In the genomic region with DNA sequence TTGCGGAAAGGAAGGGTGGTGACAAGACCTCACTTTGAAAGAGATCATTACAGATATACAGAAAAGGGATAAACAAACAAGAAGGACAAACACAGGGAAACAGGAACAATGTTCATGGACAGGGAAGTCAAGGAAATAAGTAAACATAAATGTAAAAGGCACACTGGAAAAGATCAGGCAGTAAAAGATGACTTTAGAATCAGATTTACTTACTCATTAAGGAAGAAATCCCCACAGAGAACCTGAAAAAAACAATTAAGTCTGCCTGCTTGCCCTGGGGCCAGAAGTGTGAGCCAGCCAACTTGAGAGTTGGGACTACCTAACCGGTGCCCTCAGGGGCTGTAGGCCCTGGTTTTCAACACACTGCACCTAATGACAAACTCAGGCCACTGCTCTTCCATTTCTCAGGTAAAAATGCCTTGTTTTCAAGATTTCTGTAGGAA, we compare ENCODE assay signal across 11 cellular contexts. TPM values are rescaled to one million over a fixed set of nuclear protein-coding genes. Genes with fewer than 3 reads are reported as not detected.
DNase-seq lines count a peak whose midpoint lies in the region; ATAC-seq, FAIRE-seq and TF ChIP-seq lines count a peak whose summit lies in the region.
"Had no signal": no experiment of that assay in that cellular context is flagged by ENCODE, and none has a peak within 500 bp of the region (broad histone marks: within the 10 kb centered on the region; RNA-seq: fewer than 3 reads in every experiment).

No MANE protein-coding gene starts in this region.

- H3K9ac ChIP-seq in HUES6 (ENCODE audit: low read length) (no peak overlapping the region), astrocyte (ENCODE audit: low read length) (no peak overlapping the region)

- peak overlapping the region; percentile 92 to 99 (median 94) for H3K4me3 Mint-ChIP-seq in CD4-positive, CD25-positive, alpha-beta regulatory T cell
- peak overlapping the region; percentile 96 for H3K4me3 Mint-ChIP-seq in astrocyte (ENCODE audit: unreplicated experiment)
- H3K4me3 Mint-ChIP-seq in naive thymus-derived CD8-positive, alpha-beta T cell, result peak overlapping the region; percentile 93 to 97 (median 96)

- H3K27ac ChIP-seq in CD4-positive, CD25-positive, alpha-beta regulatory T cell (ENCODE audit: insufficient read depth, low read length, poor library complexity, severe bottlenecking), result no peak overlapping the region
- no peak overlapping the region for H3K27ac ChIP-seq in HUES6 (ENCODE audit: low read depth, low read length)
- H3K27ac ChIP-seq in astrocyte (ENCODE audit: low read depth, low read length), result no peak overlapping the region

- no peak for TF ChIP-seq CTCF in astrocyte (IDR thresholded peaks at IDR 0.05; ENCODE audit: insufficient read depth, low read depth, low read length)
- no peak for TF ChIP-seq CTCF in omental fat pad (IDR thresholded peaks at IDR 0.05)

- peak overlapping the region; percentile 98 for H3K4me2 ChIP-seq in astrocyte (ENCODE audit: low read length)

- no peaks in the 10 kb centered on the region for H3K27me3 Mint-ChIP-seq in CD4-positive, CD25-positive, alpha-beta regulatory T cell
- no peaks in the 10 kb centered on the region for H3K27me3 Mint-ChIP-seq in astrocyte (ENCODE audit: low read depth, unreplicated experiment)
- H3K27me3 Mint-ChIP-seq in naive thymus-derived CD8-positive, alpha-beta T cell, result no peaks in the 10 kb centered on the region

- H3K4me1 Mint-ChIP-seq in CD4-positive, CD25-positive, alpha-beta regulatory T cell, result peaks cover 26 to 84% (median 55%) of the 10 kb centered on the region in 4 donors
- peaks cover 17% of the 10 kb centered on the region for H3K4me1 Mint-ChIP-seq in astrocyte (ENCODE audit: low read depth, unreplicated experiment)
- H3K4me1 Mint-ChIP-seq in naive thymus-derived CD8-positive, alpha-beta T cell, result peaks cover 45 to 90% (median 69%) of the 10 kb centered on the region in 4 donors

- no peaks in the 10 kb centered on the region for H3K27me3 ChIP-seq in CD4-positive, CD25-positive, alpha-beta regulatory T cell (ENCODE audit: control insufficient read depth, insufficient read depth, low read length)
- no peaks in the 10 kb centered on the region; the same call in 1 of the 2 replicates for H3K27me3 ChIP-seq in HUES6 (ENCODE audit: control insufficient read depth, insufficient read depth, low read length)
- H3K27me3 ChIP-seq in astrocyte (ENCODE audit: insufficient read depth, low read length), result no peaks in the 10 kb centered on the region
- H3K27me3 ChIP-seq: upper lobe of left lung had no signal

- H3K79me2 ChIP-seq in astrocyte (ENCODE audit: insufficient read depth, low read length), result peaks cover 64% of the 10 kb centered on the region

- no peaks in the 10 kb centered on the region for H3K9me3 ChIP-seq in CD4-positive, CD25-positive, alpha-beta regulatory T cell (ENCODE audit: control insufficient read depth in 2 of 2, low read length in 2 of 2)
- H3K9me3 ChIP-seq in HUES6 (ENCODE audit: control insufficient read depth, insufficient read depth, low read depth, low read length), result no peaks in the 10 kb centered on the region
- H3K9me3 ChIP-seq in astrocyte (ENCODE audit: insufficient read depth, low read depth, low read length), result no peaks in the 10 kb centered on the region
- H3K9me3 ChIP-seq: upper lobe of left lung had no signal

- no peak for DNase-seq in CD4-positive, CD25-positive, alpha-beta regulatory T cell
- no peak for DNase-seq in astrocyte (ENCODE audit: low read depth)
- peak in 1 of 10 donors; percentile 3 for DNase-seq in naive thymus-derived CD8-positive, alpha-beta T cell
- DNase-seq in omental fat pad (ENCODE audit: low spot score), result no peak
- no peak for DNase-seq in GM19239 (ENCODE audit: insufficient read length, low spot score)
- no peak for DNase-seq in stimulated activated CD4-positive, alpha-beta T cell treated with anti-CD3 and anti-CD28 coated beads, Interleukin-4, amount 100 ng/mL, for 24 hours
- DNase-seq: HCEC 1CT, SW 1271 had no signal

- ATAC-seq in CD4-positive, CD25-positive, alpha-beta regulatory T cell (ENCODE audit: low read depth in 2 of 2), result no peak
- no peak for ATAC-seq in naive thymus-derived CD8-positive, alpha-beta T cell
- ATAC-seq in HG03196 (IDR thresholded peaks at IDR 0.05; ENCODE audit: unreplicated experiment), result no peak
- no peak for ATAC-seq in omental fat pad (ENCODE audit: low FRiP score)

- H3K9me3 Mint-ChIP-seq in CD4-positive, CD25-positive, alpha-beta regulatory T cell, result peaks cover 0 to 1% (median 0%) of the 10 kb centered on the region in 7 donors
- H3K9me3 Mint-ChIP-seq in astrocyte (ENCODE audit: unreplicated experiment), result no peaks in the 10 kb centered on the region
- no peaks in the 10 kb centered on the region for H3K9me3 Mint-ChIP-seq in naive thymus-derived CD8-positive, alpha-beta T cell

- no peak overlapping the region for H2AFZ ChIP-seq in astrocyte (ENCODE audit: low read depth, low read length)

- H4K20me1 ChIP-seq in astrocyte (ENCODE audit: insufficient read depth, low read length), result peaks cover 50% of the 10 kb centered on the region

- H3K4me3 ChIP-seq in CD4-positive, CD25-positive, alpha-beta regulatory T cell (ENCODE audit: low read depth, low read length), result peak overlapping the region; percentile 70
- H3K4me3 ChIP-seq in HUES6 (ENCODE audit: low read depth, low read length) (peak overlapping the region; percentile 99), astrocyte (ENCODE audit: insufficient read depth, low read depth, low read length) (no peak overlapping the region)

- peaks cover 14% of the 10 kb centered on the region for H3K36me3 Mint-ChIP-seq in CD4-positive, CD25-positive, alpha-beta regulatory T cell
- H3K36me3 Mint-ChIP-seq in astrocyte (ENCODE audit: low read depth, unreplicated experiment), result peaks cover 2% of the 10 kb centered on the region
- peaks cover 0 to 4% (median 0%) of the 10 kb centered on the region in 3 donors for H3K36me3 Mint-ChIP-seq in naive thymus-derived CD8-positive, alpha-beta T cell

- POLR2A ChIA-PET in naive thymus-derived CD8-positive, alpha-beta T cell (lab: Charles Lee), result interaction anchor here (5.2 kb wide), 1 partner anchor 205 kb away, joined by 22 read pairs; the partner anchor contains the start of gene ENTPD6

- peaks cover 31% of the 10 kb centered on the region for H3K4me1 ChIP-seq in CD4-positive, CD25-positive, alpha-beta regulatory T cell (ENCODE audit: control insufficient read depth, insufficient read depth, low read length, poor library complexity, severe bottlenecking)
- peaks cover 10% of the 10 kb centered on the region; the same call in 1 of the 2 replicates for H3K4me1 ChIP-seq in HUES6 (ENCODE audit: control insufficient read depth, insufficient read depth, low read length)
- peaks cover 11% of the 10 kb centered on the region for H3K4me1 ChIP-seq in astrocyte (ENCODE audit: insufficient read depth, low read length)

- peaks cover 4% of the 10 kb centered on the region for H3K36me3 ChIP-seq in CD4-positive, CD25-positive, alpha-beta regulatory T cell (ENCODE audit: control insufficient read depth, insufficient read depth, low read length)
- H3K36me3 ChIP-seq in HUES6 (ENCODE audit: control insufficient read depth, insufficient read depth, low read length) (no peaks in the 10 kb centered on the region; the same call in 1 of the 2 replicates), astrocyte (ENCODE audit: insufficient read depth, low read length) (no peaks in the 10 kb centered on the region)
- H3K36me3 ChIP-seq: upper lobe of left lung had no signal

- peak overlapping the region in 2 of 3 donors; percentile 97 to 98 for H3K27ac Mint-ChIP-seq in CD4-positive, CD25-positive, alpha-beta regulatory T cell
- H3K27ac Mint-ChIP-seq in astrocyte (ENCODE audit: unreplicated experiment), result no peak overlapping the region
- peak overlapping the region in 9 of 10 donors; percentile 92 to 99 (median 97) for H3K27ac Mint-ChIP-seq in naive thymus-derived CD8-positive, alpha-beta T cell

- FAIRE-seq in astrocyte (lab: Jason Lieb, UNC) (no peak), GM19239 (lab: Jason Lieb, UNC) (no peak)

RNA-seq across cellular contexts. Expression of gene APMAP, which starts 1.7 kb away (rescaled TPM):
- total RNA-seq in CD4-positive, CD25-positive, alpha-beta regulatory T cell, result 28.2 TPM
- polyA plus RNA-seq in CD4-positive, CD25-positive, alpha-beta regulatory T cell, result 10 to 100 TPM; 68.4 to 83.2 (median 72.4) TPM
- 110 and 114 TPM in 2 replicates for total RNA-seq in astrocyte
- total RNA-seq in naive thymus-derived CD8-positive, alpha-beta T cell, result 10 to 100 TPM; 46.0 to 46.2 TPM
- 100 to 1,000 TPM in 1 of 3 donors, 10 to 100 TPM in 2; 74.5 to 234 (median 81.7) TPM for polyA plus RNA-seq in naive thymus-derived CD8-positive, alpha-beta T cell
- total RNA-seq in omental fat pad, result 100 to 1,000 TPM in 3 of 4 donors, 10 to 100 TPM in 1; 85.3 to 337 (median 163) TPM

RNA-seq across cellular contexts. Expression of gene CST7, which starts 41.8 kb away (rescaled TPM):
- 30.7 TPM for total RNA-seq in CD4-positive, CD25-positive, alpha-beta regulatory T cell
- 100 to 1,000 TPM in 3 of 4 donors, 10 to 100 TPM in 1; 56.7 to 208 (median 161) TPM for polyA plus RNA-seq in CD4-positive, CD25-positive, alpha-beta regulatory T cell
- total RNA-seq in astrocyte (0.25 TPM in 1 of 2 replicates, not detected in the other), omental fat pad (10 to 100 TPM in 2 of 4 donors, 1 to 10 TPM in 2; 6.4 to 20.5 (median 12.2) TPM)
- 1 to 10 TPM; 5.5 to 6.6 TPM for total RNA-seq in naive thymus-derived CD8-positive, alpha-beta T cell
- 100 to 1,000 TPM in 1 of 3 donors, 10 to 100 TPM in 2; 13.3 to 581 (median 21.3) TPM for polyA plus RNA-seq in naive thymus-derived CD8-positive, alpha-beta T cell
